Comparison of ENCODE assay signal across 1 cellular context in the genomic region with DNA sequence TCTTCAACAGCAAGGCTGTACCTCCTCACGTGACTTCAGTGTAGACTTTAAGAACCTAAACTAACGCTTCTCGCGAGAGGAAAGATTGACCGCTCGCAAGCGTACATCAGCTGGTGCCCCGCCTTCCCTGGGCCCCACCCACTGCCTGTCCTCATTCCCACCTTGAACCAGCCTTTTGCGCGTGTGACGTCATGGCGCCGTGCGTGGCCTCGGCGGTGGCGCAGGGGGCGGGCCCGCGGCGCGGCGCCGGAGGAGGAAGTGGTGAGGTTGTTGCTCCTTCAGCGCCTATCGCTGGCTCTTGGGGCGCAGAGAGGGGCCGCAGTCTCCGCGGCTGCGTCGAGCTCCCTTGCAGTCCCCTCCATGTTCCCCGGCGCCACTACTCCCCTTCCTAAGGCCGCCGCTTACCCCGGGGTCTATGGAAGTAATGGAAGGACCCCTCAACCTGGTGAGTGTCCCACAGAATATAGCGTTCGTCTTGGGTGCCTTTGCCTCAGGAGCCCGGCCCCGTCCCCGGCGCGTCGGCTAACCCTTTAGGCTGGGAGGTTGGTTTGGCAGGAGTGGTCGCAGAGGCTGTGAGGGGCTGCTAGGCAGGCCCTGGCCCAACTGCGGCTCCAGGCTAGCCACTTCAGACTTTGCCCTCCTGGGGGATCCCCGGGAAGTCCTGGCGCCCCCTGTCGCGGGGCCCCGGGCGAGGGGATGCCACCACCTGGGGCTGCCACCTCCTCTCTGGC.
TF ChIP-seq lines count a peak whose summit lies in the region.

TSS of gene NRBF2 (plus strand) at position 273 of the 731 bp plus-strand sequence. CDS start at position 416, 143 bp downstream.

TF ChIP-seq in H1, 55 proteins besides CTCF, POLR2A, EP300 and RAD21:
- TF ChIP-seq CHD7 (IDR thresholded peaks at IDR 0.05; ENCODE audit: insufficient replicate concordance, low read length): no peak
- no peak for TF ChIP-seq SIX5 (IDR thresholded peaks at IDR 0.05; ENCODE audit: low read depth, low read length)
- TF ChIP-seq CHD2 (IDR thresholded peaks at IDR 0.05; ENCODE audit: low read length): peak; percentile 99
- no peak for TF ChIP-seq TCF12 (IDR thresholded peaks at IDR 0.05; ENCODE audit: low read depth, low read length)
- TF ChIP-seq SAP30 (IDR thresholded peaks at IDR 0.05; ENCODE audit: insufficient read depth, insufficient replicate concordance, low read length): no peak
- TF ChIP-seq PHF8 (conservative IDR thresholded peaks at IDR 0.05; ENCODE audit: low read depth, low read length): peak; percentile 91
- TF ChIP-seq SUZ12 (IDR thresholded peaks at IDR 0.05; ENCODE audit: low read length): no peak
- no peak for TF ChIP-seq ZNF274 (IDR thresholded peaks at IDR 0.05; ENCODE audit: borderline replicate concordance, extremely low read depth, low read length)
- TF ChIP-seq, protein P1, sequence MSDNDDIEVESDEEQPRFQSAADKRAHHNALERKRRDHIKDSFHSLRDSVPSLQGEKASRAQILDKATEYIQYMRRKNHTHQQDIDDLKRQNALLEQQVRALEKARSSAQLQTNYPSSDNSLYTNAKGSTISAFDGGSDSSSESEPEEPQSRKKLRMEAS (IDR thresholded peaks at IDR 0.05): peak; percentile 95
- no peak for TF ChIP-seq KDM1A (IDR thresholded peaks at IDR 0.05; ENCODE audit: borderline replicate concordance, low read length)
- TF ChIP-seq BACH1 (IDR thresholded peaks at IDR 0.05; ENCODE audit: low read length): no peak
- TF ChIP-seq CHD1 (IDR thresholded peaks at IDR 0.05; ENCODE audit: low read depth, low read length): no peak
- TF ChIP-seq, protein P2, sequence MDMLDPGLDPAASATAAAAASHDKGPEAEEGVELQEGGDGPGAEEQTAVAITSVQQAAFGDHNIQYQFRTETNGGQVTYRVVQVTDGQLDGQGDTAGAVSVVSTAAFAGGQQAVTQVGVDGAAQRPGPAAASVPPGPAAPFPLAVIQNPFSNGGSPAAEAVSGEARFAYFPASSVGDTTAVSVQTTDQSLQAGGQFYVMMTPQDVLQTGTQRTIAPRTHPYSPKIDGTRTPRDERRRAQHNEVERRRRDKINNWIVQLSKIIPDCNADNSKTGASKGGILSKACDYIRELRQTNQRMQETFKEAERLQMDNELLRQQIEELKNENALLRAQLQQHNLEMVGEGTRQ (IDR thresholded peaks at IDR 0.05; ENCODE audit: low read length): peak; percentile 93
- no peak for TF ChIP-seq EZH2 (IDR thresholded peaks at IDR 0.05; ENCODE audit: low read depth, low read length, severe bottlenecking)
- TF ChIP-seq NANOG (IDR thresholded peaks at IDR 0.05; ENCODE audit: insufficient read depth, low read depth, low read length, poor library complexity, severe bottlenecking): no peak
- TF ChIP-seq SP1 (IDR thresholded peaks at IDR 0.05; ENCODE audit: low read depth, low read length): peak; percentile 59; the same call in 1 of the 2 replicates
- no peak for TF ChIP-seq MAFK (IDR thresholded peaks at IDR 0.05; ENCODE audit: low read depth, low read length)
- TF ChIP-seq CBX5 (IDR thresholded peaks at IDR 0.05; ENCODE audit: low read depth, low read length): no peak
- no peak for TF ChIP-seq CTBP2 (IDR thresholded peaks at IDR 0.05; ENCODE audit: borderline replicate concordance, insufficient read depth, insufficient read length, low read length)
- no peak for TF ChIP-seq NRF1 (IDR thresholded peaks at IDR 0.05; ENCODE audit: low read depth, low read length)
- TF ChIP-seq BRCA1 (IDR thresholded peaks at IDR 0.05; ENCODE audit: low read depth, low read length): peak; percentile 90
- TF ChIP-seq CEBPB (IDR thresholded peaks at IDR 0.05; ENCODE audit: low read depth, low read length): no peak
- TF ChIP-seq BCL11A (IDR thresholded peaks at IDR 0.05; ENCODE audit: low read depth in 2 of 2, low read length in 2 of 2): no peak
- no peak for TF ChIP-seq FOSL1 (IDR thresholded peaks at IDR 0.05; ENCODE audit: insufficient read depth, low read depth, low read length)
- peak; percentile 90 for TF ChIP-seq TAF1 (IDR thresholded peaks at IDR 0.05; ENCODE audit: low read depth, low read length)
- TF ChIP-seq RFX5 (IDR thresholded peaks at IDR 0.05; ENCODE audit: borderline replicate concordance, low read depth, low read length): no peak
- TF ChIP-seq GABPA (IDR thresholded peaks at IDR 0.05; ENCODE audit: borderline replicate concordance, insufficient read depth, low read length): no peak
- peak in 1 of 2 experiments; percentile 58; a peak in 1 of 4 replicates for TF ChIP-seq SIN3A (conservative IDR thresholded peaks at IDR 0.05 in 1 of 2, IDR thresholded peaks at IDR 0.05 in 1 of 2; ENCODE audit: low read depth in 1 of 2, low read length in 2 of 2)
- peak; percentile 95 for TF ChIP-seq CREB1 (IDR thresholded peaks at IDR 0.05)
- peak; percentile 59; the same call in 1 of the 2 replicates for TF ChIP-seq YY1 (IDR thresholded peaks at IDR 0.05; ENCODE audit: low read depth, low read length)
- TF ChIP-seq CBX8 (IDR thresholded peaks at IDR 0.05; ENCODE audit: borderline replicate concordance, low read depth, low read length): no peak
- TF ChIP-seq EGR1 (IDR thresholded peaks at IDR 0.05; ENCODE audit: borderline replicate concordance, low read depth, low read length): peak; percentile 60; the same call in 1 of the 2 replicates
- TF ChIP-seq JUN (IDR thresholded peaks at IDR 0.05; ENCODE audit: low read depth, low read length): 0 out of 2 replicates have a peak, but pooled peaks have one; percentile 36
- TF ChIP-seq KDM4A (IDR thresholded peaks at IDR 0.05; ENCODE audit: low read depth, low read length, severe bottlenecking): no peak
- no peak for TF ChIP-seq SP2 (IDR thresholded peaks at IDR 0.05; ENCODE audit: low read length)
- no peak for TF ChIP-seq SRF (IDR thresholded peaks at IDR 0.05; ENCODE audit: low read depth, low read length)
- TF ChIP-seq POU5F1 (IDR thresholded peaks at IDR 0.05; ENCODE audit: low read depth, low read length): no peak
- TF ChIP-seq, protein P3, sequence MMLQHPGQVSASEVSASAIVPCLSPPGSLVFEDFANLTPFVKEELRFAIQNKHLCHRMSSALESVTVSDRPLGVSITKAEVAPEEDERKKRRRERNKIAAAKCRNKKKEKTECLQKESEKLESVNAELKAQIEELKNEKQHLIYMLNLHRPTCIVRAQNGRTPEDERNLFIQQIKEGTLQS (IDR thresholded peaks at IDR 0.05; ENCODE audit: insufficient read depth, low read depth, low read length): peak; percentile 16; the same call in 1 of the 2 replicates
- peak; percentile 62; the same call in 1 of the 2 replicates for TF ChIP-seq SP4 (IDR thresholded peaks at IDR 0.05; ENCODE audit: low read length)
- no peak for TF ChIP-seq RXRA (IDR thresholded peaks at IDR 0.05; ENCODE audit: insufficient read depth, low read depth, low read length)
- TF ChIP-seq TBP (IDR thresholded peaks at IDR 0.05; ENCODE audit: low read depth, low read length): peak; percentile 82
- no peak; the same call in 1 of the 2 replicates for TF ChIP-seq TEAD4 (IDR thresholded peaks at IDR 0.05; ENCODE audit: low read depth, low read length)
- peak; percentile 93 for TF ChIP-seq POLR2AphosphoS5 (IDR thresholded peaks at IDR 0.05; ENCODE audit: low read depth, low read length)
- TF ChIP-seq HDAC2 (IDR thresholded peaks at IDR 0.05; ENCODE audit: borderline replicate concordance in 1 of 2, low read depth in 2 of 2, low read length in 2 of 2): no peak
- TF ChIP-seq GTF2F1 (IDR thresholded peaks at IDR 0.05; ENCODE audit: borderline replicate concordance, low read depth, low read length): 0 out of 2 replicates have a peak, but pooled peaks have one; percentile 43
- TF ChIP-seq TAF7 (optimal IDR thresholded peaks at IDR 0.05; ENCODE audit: borderline replicate concordance, low read depth, low read length): peak; percentile 79
- TF ChIP-seq SIRT6 (IDR thresholded peaks at IDR 0.05; ENCODE audit: low read length): no peak
- peak; percentile 90 for TF ChIP-seq ATF2 (IDR thresholded peaks at IDR 0.05; ENCODE audit: low read length)
- 0 out of 2 replicates have a peak, but pooled peaks have one; percentile 74 for TF ChIP-seq RBBP5 (IDR thresholded peaks at IDR 0.05; ENCODE audit: borderline replicate concordance, low read depth, low read length)
- TF ChIP-seq HDAC6 (IDR thresholded peaks at IDR 0.05; ENCODE audit: low read depth, low read length): no peak
- 0 out of 2 replicates have a peak, but pooled peaks have one; percentile 51 for TF ChIP-seq JUND (IDR thresholded peaks at IDR 0.05; ENCODE audit: low read length)
- peak; percentile 90 for TF ChIP-seq E2F6 (IDR thresholded peaks at IDR 0.05)
- peak; percentile 81 for TF ChIP-seq ASH2L (IDR thresholded peaks at IDR 0.05; ENCODE audit: low read length)
- TF ChIP-seq RNF2 (IDR thresholded peaks at IDR 0.05; ENCODE audit: borderline replicate concordance, low read depth, low read length, missing control alignments, poor library complexity, severe bottlenecking): no peak
- no peak for TF ChIP-seq KDM5A (IDR thresholded peaks at IDR 0.05; ENCODE audit: low read length)
